27 cellular contexts compared by ENCODE assay signal in genomic region chr1:1167416-1168155, GRCh38. TPM values are rescaled to one million over a fixed set of nuclear protein-coding genes. Genes with fewer than 3 reads are reported as not detected.
DNase-seq lines count a peak whose midpoint lies in the region; ATAC-seq, FAIRE-seq and TF ChIP-seq lines count a peak whose summit lies in the region.
"Had no signal": no experiment of that assay in that cellular context is flagged by ENCODE, and none has a peak within 500 bp of the region (broad histone marks: within the 10 kb centered on the region; RNA-seq: fewer than 3 reads in every experiment).

No MANE protein-coding gene starts in this region.

- H3K4me1 ChIP-seq in right atrium auricular region (no peaks in the 10 kb centered on the region), endocrine pancreas (ENCODE audit: control insufficient read depth, insufficient read depth, low read length) (no peaks in the 10 kb centered on the region), mucosa of rectum (ENCODE audit: control insufficient read depth in 2 of 2, insufficient read depth in 2 of 2, low read length in 2 of 2) (peaks cover 12 to 28% of the 10 kb centered on the region in 2 donors)

- peak overlapping the region; percentile 22 for H3K9ac ChIP-seq in endocrine pancreas (ENCODE audit: control insufficient read depth, insufficient read depth, low read length)
- H3K9ac ChIP-seq in mucosa of rectum (ENCODE audit: low read depth in 1 of 2, low read length in 2 of 2), result peak overlapping the region in 1 of 2 donors; percentile 99

- ATAC-seq in left cardiac atrium, result no peak
- no peak for ATAC-seq in HG03432 (IDR thresholded peaks at IDR 0.05; ENCODE audit: unreplicated experiment)
- ATAC-seq: activated CD4-positive, CD25-positive, alpha-beta regulatory T cell treated with anti-CD3 and anti-CD28 coated beads, Interleukin-2, amount 50 U/mL, for 24 hours; CD8-positive, alpha-beta T cell had no signal

- H3K36me3 ChIP-seq in right atrium auricular region, result no peaks in the 10 kb centered on the region
- H3K36me3 ChIP-seq in endocrine pancreas (ENCODE audit: control insufficient read depth, insufficient read depth, low read length), result peaks cover 2% of the 10 kb centered on the region
- no peaks in the 10 kb centered on the region for H3K36me3 ChIP-seq in mucosa of rectum (ENCODE audit: control insufficient read depth in 2 of 2, insufficient read depth in 2 of 2, low read length in 2 of 2)
- H3K36me3 ChIP-seq: suprapubic skin had no signal

- H3K27me3 ChIP-seq in right atrium auricular region, result peaks cover 0 to 9% of the 10 kb centered on the region in 2 donors
- H3K27me3 ChIP-seq in endocrine pancreas (ENCODE audit: control insufficient read depth, insufficient read depth, low read length), result no peaks in the 10 kb centered on the region
- peaks cover 0 to 2% of the 10 kb centered on the region in 2 donors for H3K27me3 ChIP-seq in mucosa of rectum (ENCODE audit: control insufficient read depth in 2 of 2, insufficient read depth in 2 of 2, low read length in 2 of 2)

- H3K9me3 ChIP-seq in right atrium auricular region (no peaks in the 10 kb centered on the region), endocrine pancreas (ENCODE audit: control insufficient read depth, low read length) (no peaks in the 10 kb centered on the region), mucosa of rectum (ENCODE audit: control insufficient read depth in 2 of 2, low read length in 2 of 2) (no peaks in the 10 kb centered on the region)
- H3K9me3 ChIP-seq: suprapubic skin had no signal

- FAIRE-seq in RCC 7860 (lab: Jason Lieb, UNC), result no peak
- FAIRE-seq: A204.1, frontal cortex had no signal

- no peak for TF ChIP-seq CTCF in right atrium auricular region (IDR thresholded peaks at IDR 0.05)

- DNase-seq in left cardiac atrium (peak; percentile 9), right atrium auricular region (ENCODE audit: low spot score) (no peak), amygdala (lab: John Stamatoyannopoulos, UW) (no peak), RCC 7860 (ENCODE audit: low spot score) (no peak)
- DNase-seq in activated CD4-positive, alpha-beta T cell treated with anti-CD3 and anti-CD28 coated beads, Interleukin-2, amount 50 U/mL, for 48 hours, result no peak
- DNase-seq: activated CD4-positive, alpha-beta memory T cell treated with anti-CD3 and anti-CD28 coated beads for 36 hours; activated CD8-positive, alpha-beta memory T cell treated with anti-CD3 and anti-CD28 coated beads, Interleukin-2, amount 50 U/mL, for 4 hours; activated naive CD4-positive, alpha-beta T cell treated with Interleukin-2 at 50 U/mL for 16 hours; CD8-positive, alpha-beta T cell; GOT3; HFFc6; kidney glomerular epithelial cell; mammary epithelial cell; NCI-H1694; NCI-H2171; stimulated activated naive CD4-positive, alpha-beta T cell had no signal

- H3K27ac ChIP-seq in right atrium auricular region (no peak overlapping the region), mucosa of rectum (ENCODE audit: low read depth in 2 of 2, low read length in 2 of 2) (peak overlapping the region; percentile 61 to 68)
- H3K27ac ChIP-seq: SK-N-MC, suprapubic skin had no signal

- H3K4me3 ChIP-seq in right atrium auricular region (no peak overlapping the region), endocrine pancreas (ENCODE audit: control insufficient read depth, insufficient read depth, low read length) (no peak overlapping the region), mucosa of rectum (ENCODE audit: low read length in 2 of 2) (peak overlapping the region in 1 of 2 donors; percentile 48)
- H3K4me3 ChIP-seq: SK-N-MC had no signal

- intact Hi-C loops in left cardiac atrium (cut with DNase I), result no loop called here

RNA-seq across cellular contexts. Expression of gene TTLL10, which starts 6.1 kb away (rescaled TPM):
- total RNA-seq in left cardiac atrium, result not detected
- not detected for total RNA-seq in right atrium auricular region
- total RNA-seq: activated CD4-positive, alpha-beta memory T cell treated with anti-CD3 and anti-CD28 coated beads for 36 hours; CD8-positive, alpha-beta T cell; dermis microvascular lymphatic vessel endothelial cell; frontal cortex; HFFc6; mammary epithelial cell; NCI-H460; RPMI7951; suprapubic skin had no signal

RNA-seq across cellular contexts. Expression of gene TNFRSF18, which starts 38.8 kb away (rescaled TPM):
- total RNA-seq in left cardiac atrium (under 1 TPM in 1 of 2 donors, not detected in 1; 0.44 TPM), right atrium auricular region (under 1 TPM in 1 of 2 donors, not detected in 1; 0.55 TPM)
- total RNA-seq: frontal cortex, HFFc6, NCI-H460, RPMI7951 had no signal

RNA-seq across cellular contexts. Expression of gene TNFRSF4, which starts 46.4 kb away (rescaled TPM):
- total RNA-seq in left cardiac atrium (1 to 10 TPM; 1.2 to 1.6 TPM), right atrium auricular region (under 1 TPM; 0.59 to 0.79 TPM)
- total RNA-seq: frontal cortex, NCI-H460, RPMI7951 had no signal

RNA-seq across cellular contexts. Expression of gene C1orf159, which starts 51.7 kb away (rescaled TPM):
- total RNA-seq in left cardiac atrium (1 to 10 TPM; 5.3 to 6.1 TPM), right atrium auricular region (1 to 10 TPM; 4.4 to 4.6 TPM)

Comparison
In these comparisons a context has a peak if more than half of its experiments do, and no peak if none do; other contexts are left out.
1. H3K27ac ChIP-seq: peak in mucosa of rectum (2 of 2); none in right atrium auricular region (0 of 2).